Comparison of ENCODE assay signal across 8 cellular contexts in genomic region chr6:35719830-35720733, GRCh38. TPM values are rescaled to one million over a fixed set of nuclear protein-coding genes. Genes with fewer than 3 reads are reported as not detected.
A peak's percentile ranks its signal among the peaks of the same experiment; 100 is the strongest.
DNase-seq lines count a peak whose midpoint lies in the region; ATAC-seq and TF ChIP-seq lines count a peak whose summit lies in the region.

No MANE protein-coding gene starts in this region.

- in situ Hi-C loops in GM13976 (cut with MboI; ENCODE audit: low sequenced_read_pairs, unreplicated experiment): no loop called here

- peak; percentile 84 for ATAC-seq in upper lobe of right lung

- H3K36me3 ChIP-seq in upper lobe of right lung: no peaks in the 10 kb centered on the region

- TF ChIP-seq CTCF in GM13976 (IDR thresholded peaks at IDR 0.05; ENCODE audit: borderline replicate concordance, control extremely low read depth, extremely low read depth, insufficient read depth, missing control alignments) (no peak), HFF-Myc (IDR thresholded peaks at IDR 0.05; ENCODE audit: low read depth, low read length, missing control alignments) (no peak), dorsolateral prefrontal cortex (IDR thresholded peaks at IDR 0.05 in 54 of 56, conservative IDR thresholded peaks at IDR 0.05 in 2 of 56; ENCODE audit: low read depth in 1 of 56, partially characterized antibody in 56 of 56) (no peak), upper lobe of right lung (IDR thresholded peaks at IDR 0.05) (no peak)

- H3K9me3 ChIP-seq in upper lobe of right lung: no peaks in the 10 kb centered on the region

- H3K27ac ChIP-seq in dorsolateral prefrontal cortex: peak overlapping the region in 58 of 59 donors; percentile 8 to 100 (median 76)
- peak overlapping the region; percentile 85 for H3K27ac ChIP-seq in upper lobe of right lung

- peaks cover 54% of the 10 kb centered on the region for H3K4me1 ChIP-seq in upper lobe of right lung

- intact Hi-C loops in dorsolateral prefrontal cortex (cut with DNase I) (no loop called here), upper lobe of right lung (cut with DNase I) (no loop called here)

- DNase-seq in GM13976 (ENCODE audit: low spot score): peak; percentile 80
- no peak for DNase-seq in HFF-Myc (ENCODE audit: extremely low read depth, low read depth)
- DNase-seq in OCI-M1 (lab: John Stamatoyannopoulos, UW): peak; percentile 53
- DNase-seq in dorsolateral prefrontal cortex: peak in 5 of 10 donors; percentile 29 to 51 (median 44)
- peak; percentile 71 for DNase-seq in mesenteric fat pad (ENCODE audit: low spot score)
- DNase-seq in upper lobe of right lung: peak; percentile 73
- no peak for DNase-seq in occipital lobe (lab: John Stamatoyannopoulos, UW)
- DNase-seq in NCI-H146 treated with DMSO at 0.1 percent for 48 hours (lab: John Stamatoyannopoulos, UW; ENCODE audit: unreplicated experiment): no peak

- H3K4me3 ChIP-seq in HFF-Myc (replicated peaks; ENCODE audit: low read depth, low read length) (peak overlapping the region; percentile 21; the same call in 1 of the 2 replicates), dorsolateral prefrontal cortex (peak overlapping the region in 37 of 59 donors; percentile 5 to 50 (median 26)), upper lobe of right lung (peak overlapping the region; percentile 20)

- H3K27me3 ChIP-seq in dorsolateral prefrontal cortex (no peaks in the 10 kb centered on the region), upper lobe of right lung (no peaks in the 10 kb centered on the region)

RNA-seq across cellular contexts. Expression of gene ARMC12, which starts 16.8 kb away (rescaled TPM):
- total RNA-seq in dorsolateral prefrontal cortex (1 to 10 TPM in 101 of 120 experiments, under 1 TPM in 19; 0.41 to 7.1 (median 1.6) TPM), mesenteric fat pad (0.58 TPM), upper lobe of right lung (0.52 TPM), occipital lobe (0.47 TPM)

RNA-seq across cellular contexts. Expression of gene FKBP5, which starts 31.4 kb away (rescaled TPM):
- total RNA-seq in dorsolateral prefrontal cortex (100 to 1,000 TPM in 9 of 120 experiments, 10 to 100 TPM in 111; 12.0 to 124 (median 62.9) TPM), mesenteric fat pad (212 TPM), upper lobe of right lung (142 TPM), occipital lobe (3.1 TPM)

RNA-seq across cellular contexts. Expression of gene CLPSL2, which starts 56.3 kb away (rescaled TPM):
- total RNA-seq in dorsolateral prefrontal cortex: 1 to 10 TPM in 10 of 120 experiments, not detected in 110; 1.3 to 3.1 (median 1.7) TPM
- total RNA-seq in mesenteric fat pad: not detected
- not detected for total RNA-seq in upper lobe of right lung
- total RNA-seq in occipital lobe: not detected

Comparison
In these comparisons a context has a peak if more than half of its experiments do, and no peak if none do; other contexts are left out.
1. DNase-seq: peak in GM13976 (single experiment), OCI-M1 (single experiment), mesenteric fat pad (single experiment) and upper lobe of right lung (single experiment); none in HFF-Myc (single experiment), occipital lobe (single experiment) and NCI-H146 treated with DMSO at 0.1 percent for 48 hours (single experiment).
2. Peak in every context shown above with its lines, with median percentiles within 50 percentile points of each other: H3K4me3 ChIP-seq.